8 cellular contexts compared by ENCODE assay signal in the genomic region with DNA sequence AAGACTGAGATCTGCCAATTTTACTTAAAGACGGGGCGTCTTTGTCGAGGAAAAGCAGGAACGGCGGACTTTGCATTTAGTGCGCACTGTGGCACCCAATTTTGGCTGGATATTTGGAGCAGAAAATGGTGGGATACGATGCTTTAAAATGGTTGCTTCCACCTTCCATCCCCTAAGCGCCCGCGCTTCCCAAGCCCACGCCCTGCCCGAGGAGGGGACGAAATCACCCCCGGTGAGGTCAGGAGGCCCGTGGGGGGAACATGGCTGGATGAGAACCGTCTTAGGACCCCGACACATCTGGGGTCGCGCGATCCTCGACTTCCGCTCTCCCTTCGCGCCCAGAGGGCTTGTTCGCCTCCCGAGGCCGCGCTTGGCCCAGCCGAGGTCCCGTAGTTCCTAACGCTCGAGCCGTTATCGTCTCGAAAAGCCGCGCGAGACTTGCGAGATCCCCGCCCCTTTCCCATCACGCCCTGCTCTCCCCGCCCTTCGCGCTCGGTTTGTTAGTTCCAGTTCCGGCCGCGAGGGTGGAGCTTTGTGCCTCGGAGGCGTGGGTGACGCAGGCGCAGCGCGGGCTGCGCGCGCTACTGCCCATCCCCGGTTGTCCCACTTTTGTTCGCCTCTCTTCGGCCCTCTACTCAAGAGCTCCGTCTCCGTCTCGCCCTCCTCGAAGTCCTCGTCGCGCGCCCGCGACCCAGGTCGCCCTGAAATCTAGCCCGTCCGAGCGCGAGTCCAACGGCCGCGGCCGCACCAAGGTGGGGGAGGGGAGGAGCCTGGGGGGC. TPM values are rescaled to one million over a fixed set of nuclear protein-coding genes. Genes with fewer than 3 reads are reported as not detected.
DNase-seq lines count a peak whose midpoint lies in the region; ATAC-seq and TF ChIP-seq lines count a peak whose summit lies in the region.

Gene SRRT, plus strand, starts transcription at position 527 of the 779 bp plus-strand sequence. CDS start 488 bp downstream, outside the sequence.

- peak within 1 kb of the TSS; percentile 98 for H3K4me3 Mint-ChIP-seq in T-helper 17 cell

- ATAC-seq in HG02884 (IDR thresholded peaks at IDR 0.05; ENCODE audit: unreplicated experiment) = peak; percentile 83
- ATAC-seq in T-helper 17 cell = peak; percentile 96

- peaks cover 55% of the 10 kb centered on the region for H3K4me1 ChIP-seq in left ventricle myocardium inferior
- peaks cover 14% of the 10 kb centered on the region for H3K4me1 ChIP-seq in prostate gland (replicated peaks)
- no peaks in the 10 kb centered on the region for H3K4me1 ChIP-seq in urinary bladder (ENCODE audit: insufficient read depth)

- no peak for TF ChIP-seq CTCF in GM13977 (IDR thresholded peaks at IDR 0.05; ENCODE audit: extremely low read depth, insufficient read depth, missing control alignments)
- peak; percentile 70 for TF ChIP-seq CTCF in left ventricle myocardium inferior (IDR thresholded peaks at IDR 0.05; ENCODE audit: borderline replicate concordance)
- TF ChIP-seq CTCF in prostate gland (IDR thresholded peaks at IDR 0.05) = peak; percentile 34 to 98 (median 78)

- H3K4me1 Mint-ChIP-seq in T-helper 17 cell = peaks cover 33% of the 10 kb centered on the region

- peak; percentile 94 for TF ChIP-seq POLR2A in prostate gland (IDR thresholded peaks at IDR 0.05)

- DNase-seq in GM13977 (ENCODE audit: low spot score) (peak; percentile 99), NCI-H1694 treated with DMSO at 0.1 percent for 48 hours (lab: John Stamatoyannopoulos, UW) (peak; percentile 96), T-helper 17 cell (peak; percentile 95 to 97 (median 96)), amygdala (lab: John Stamatoyannopoulos, UW) (peak; percentile 50 to 99 (median 97)), left ventricle myocardium inferior (peak; percentile 99), prostate gland (ENCODE audit: low spot score) (peak; percentile 98)

- H3K36me3 ChIP-seq in left ventricle myocardium inferior = peaks cover 72% of the 10 kb centered on the region
- H3K36me3 ChIP-seq in prostate gland = peaks cover 0 to 10% of the 10 kb centered on the region in 2 donors
- peaks cover 3% of the 10 kb centered on the region for H3K36me3 ChIP-seq in urinary bladder (ENCODE audit: insufficient read depth)

- in situ Hi-C loops in GM13977 (cut with MboI; ENCODE audit: low pct_unique_long_range_greater_than_20kb, low sequenced_read_pairs, unreplicated experiment) = no loop called here

- H3K9me3 ChIP-seq in T-helper 17 cell (ENCODE audit: control insufficient read depth, low read length, poor library complexity, severe bottlenecking) (no peaks in the 10 kb centered on the region), left ventricle myocardium inferior (replicated peaks) (no peaks in the 10 kb centered on the region), prostate gland (no peaks in the 10 kb centered on the region)

- no peaks in the 10 kb centered on the region for H3K27me3 Mint-ChIP-seq in T-helper 17 cell

- H3K27ac Mint-ChIP-seq in T-helper 17 cell = peak within 1 kb of the TSS; percentile 94

- no peaks in the 10 kb centered on the region for H3K27me3 ChIP-seq in left ventricle myocardium inferior (ENCODE audit: low read depth)
- no peaks in the 10 kb centered on the region for H3K27me3 ChIP-seq in prostate gland (replicated peaks; ENCODE audit: insufficient read depth)

- peak within 1 kb of the TSS; percentile 92 for H3K27ac ChIP-seq in left ventricle myocardium inferior (replicated peaks)
- H3K27ac ChIP-seq in prostate gland = peak within 1 kb of the TSS; percentile 90 to 91
- H3K27ac ChIP-seq in urinary bladder (ENCODE audit: low read depth) = peak within 1 kb of the TSS; percentile 98

- 2% methylated on average over 79 of the region's 79 CpGs for WGBS in prostate gland
- 2% methylated on average over 79 of the region's 79 CpGs for WGBS in urinary bladder

- H3K4me3 ChIP-seq in left ventricle myocardium inferior (peak within 1 kb of the TSS; percentile 96), prostate gland (peak within 1 kb of the TSS; percentile 79 to 86), urinary bladder (ENCODE audit: low read depth, low read length) (peak within 1 kb of the TSS; percentile 91)

- H3K36me3 Mint-ChIP-seq in T-helper 17 cell (ENCODE audit: low read depth) = peaks cover 10% of the 10 kb centered on the region

- intact Hi-C loops in left ventricle myocardium inferior (cut with micrococcal nuclease) = no loop called here
- intact Hi-C loops in prostate gland (cut with DNase I) = no loop called here

RNA-seq across cellular contexts. Expression of gene SRRT, which starts in this region (rescaled TPM):
- total RNA-seq in T-helper 17 cell (100 to 1,000 TPM; 246 to 255 TPM), left ventricle myocardium inferior (51.3 TPM), prostate gland (100 to 1,000 TPM; 105 to 182 TPM), urinary bladder (31.2 TPM)
- polyA plus RNA-seq in urinary bladder = 69.9 TPM

Comparison
In these comparisons a context has a peak if more than half of its experiments do, and no peak if none do; other contexts are left out.
1. Peak in every context shown above with its lines: DNase-seq, ATAC-seq, H3K4me3 ChIP-seq and H3K27ac ChIP-seq.